In genomic region chr7:134174797-134175261, GRCh38 we compare ENCODE assay signal across 8 cellular contexts. TPM values are rescaled to one million over a fixed set of nuclear protein-coding genes. Genes with fewer than 3 reads are reported as not detected.
DNase-seq lines count a peak whose midpoint lies in the region; ATAC-seq and TF ChIP-seq lines count a peak whose summit lies in the region.

No MANE protein-coding gene starts in this region.

- no TSS peak for BruUV-seq in A673 (replicated peaks; lab: Mats Ljungman, UMichigan)

- no peak overlapping the region for H3K4me3 ChIP-seq in A673 (ENCODE audit: low read depth, low read length, poor library complexity, severe bottlenecking)
- H3K4me3 ChIP-seq in RWPE2 (ENCODE audit: severe bottlenecking) = no peak overlapping the region

- DNase-seq in A673 (ENCODE audit: low spot score) (peak; percentile 32), RWPE2 (ENCODE audit: low spot score) (no peak), glomerular endothelial cell (ENCODE audit: extremely low read depth, low read depth, low spot score) (peak; percentile 63), NCI-H1694 (lab: John Stamatoyannopoulos, UW) (no peak), NCI-H187 treated with DMSO at 0.1 percent for 48 hours (lab: John Stamatoyannopoulos, UW) (no peak)
- no peak for DNase-seq in activated naive CD4-positive, alpha-beta T cell treated with Interleukin-2 at 50 U/mL for 16 hours

- POLR2A ChIA-PET in A673 (lab: Charles Lee; ENCODE audit: low non-redundant PET) = no interaction called here

- no peak for TF ChIP-seq CTCF in A673 (conservative IDR thresholded peaks at IDR 0.05; ENCODE audit: low read depth, low read length)
- no peak for TF ChIP-seq CTCF in RWPE2 (IDR thresholded peaks at IDR 0.05; ENCODE audit: poor library complexity, severe bottlenecking)

- H3K9me3 ChIP-seq in A673 (ENCODE audit: low read depth, low read length, poor library complexity, severe bottlenecking) (no peaks in the 10 kb centered on the region), RWPE2 (ENCODE audit: severe bottlenecking) (no peaks in the 10 kb centered on the region)

- H3K36me3 ChIP-seq in A673 (ENCODE audit: insufficient read depth, low read length, poor library complexity, severe bottlenecking) (no peaks in the 10 kb centered on the region), RWPE2 (ENCODE audit: low read depth) (no peaks in the 10 kb centered on the region)

- H3K4me1 ChIP-seq in A673 (ENCODE audit: insufficient read depth, low read length, poor library complexity, severe bottlenecking) (no peaks in the 10 kb centered on the region), RWPE2 (ENCODE audit: insufficient read depth, poor library complexity, severe bottlenecking) (peaks cover 11% of the 10 kb centered on the region)

- intact Hi-C loops in A673 (cut with micrococcal nuclease; ENCODE audit: unreplicated experiment) = no loop called here

- CTCF ChIA-PET in A673 (lab: Charles Lee) = no interaction called here

- H3K27me3 ChIP-seq in A673 (replicated peaks; ENCODE audit: insufficient read depth, low read depth, low read length, poor library complexity) (no peaks in the 10 kb centered on the region), RWPE2 (ENCODE audit: insufficient read depth, poor library complexity, severe bottlenecking) (no peaks in the 10 kb centered on the region)

- ATAC-seq in GM18870 (IDR thresholded peaks at IDR 0.05; ENCODE audit: unreplicated experiment) = peak; percentile 98
- peak; percentile 97 for ATAC-seq in HG03095 (IDR thresholded peaks at IDR 0.05; ENCODE audit: unreplicated experiment)
- ATAC-seq in RWPE2 (ENCODE audit: low read depth) = peak; percentile 99

- H3K27ac ChIP-seq in A673 (ENCODE audit: low read depth, low read length, poor library complexity, severe bottlenecking) = no peak overlapping the region
- H3K27ac ChIP-seq in RWPE2 (ENCODE audit: poor library complexity, severe bottlenecking) = peak overlapping the region; percentile 25

RNA-seq across cellular contexts. Expression of gene LRGUK, which starts 47.7 kb away (rescaled TPM):
- total RNA-seq in A673 (2021) = 0.54 and 0.74 TPM in 2 replicates
- 0.18 and 0.34 TPM in 2 replicates for total RNA-seq in glomerular endothelial cell

Comparison
In these comparisons a context has a peak if more than half of its experiments do, and no peak if none do; other contexts are left out.
1. DNase-seq: peak in A673 (single experiment) and glomerular endothelial cell (single experiment); none in RWPE2 (single experiment), NCI-H1694 (single experiment), NCI-H187 treated with DMSO at 0.1 percent for 48 hours (single experiment) and activated naive CD4-positive, alpha-beta T cell treated with Interleukin-2 at 50 U/mL for 16 hours (single experiment).
2. Peak in every context shown above with its lines, with median percentiles within 50 percentile points of each other: ATAC-seq.